16 cellular contexts compared by ENCODE assay signal in the genomic region with DNA sequence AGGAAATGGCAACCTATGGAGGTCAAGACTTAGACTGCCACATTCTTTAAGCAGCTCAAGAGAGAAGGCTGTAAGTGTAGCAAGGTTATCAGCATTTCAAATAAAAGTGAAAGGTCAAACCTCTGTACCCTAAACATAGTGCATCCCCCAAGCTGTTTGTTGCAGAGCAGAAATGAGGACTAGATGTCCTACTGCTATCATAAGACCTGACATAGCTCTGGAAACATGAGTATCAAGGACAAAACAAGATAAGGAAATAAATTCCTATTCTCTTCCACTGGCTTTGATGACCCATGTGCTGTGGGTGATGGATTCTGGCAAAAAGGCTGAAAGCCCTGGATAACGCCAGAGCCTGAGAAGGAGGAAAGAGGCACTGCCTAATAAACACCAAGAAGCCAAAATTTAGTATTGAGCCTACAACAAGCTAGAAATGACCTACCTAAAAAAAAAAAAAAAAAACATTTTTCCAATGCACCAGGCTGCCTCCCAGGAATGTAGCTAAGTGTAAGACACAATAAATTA. TPM values are rescaled to one million over a fixed set of nuclear protein-coding genes. Genes with fewer than 3 reads are reported as not detected.
DNase-seq lines count a peak whose midpoint lies in the region; ATAC-seq and TF ChIP-seq lines count a peak whose summit lies in the region.
"Had no signal": no experiment of that assay in that cellular context is flagged by ENCODE, and none has a peak within 500 bp of the region (broad histone marks: within the 10 kb centered on the region; RNA-seq: fewer than 3 reads in every experiment).

No MANE protein-coding gene starts in this region.

- POLR2A ChIA-PET in PC-3 (lab: Charles Lee; ENCODE audit: unreplicated experiment) = no interaction called here

- intact Hi-C loops in Right ventricle myocardium superior (cut with DNase I) (no loop called here), heart right ventricle (cut with DNase I) (no loop called here), PC-3 (cut with micrococcal nuclease) (no loop called here)

- H3K9ac ChIP-seq in PC-3 (ENCODE audit: low read length) = no peak overlapping the region

- no peaks in the 10 kb centered on the region for H3K79me2 ChIP-seq in PC-3 (ENCODE audit: low read length)

- H2AFZ ChIP-seq in PC-3 (ENCODE audit: low read length) = no peak overlapping the region
- H2AFZ ChIP-seq: GM23338 had no signal

- TF ChIP-seq CTCF in heart right ventricle (IDR thresholded peaks at IDR 0.05) = no peak
- TF ChIP-seq CTCF in right atrium auricular region (IDR thresholded peaks at IDR 0.05) = no peak
- no peak for TF ChIP-seq CTCF in PC-3 (conservative IDR thresholded peaks at IDR 0.05; ENCODE audit: low read depth, low read length)

- CTCF ChIA-PET in PC-3 (lab: Charles Lee) = no interaction called here

- H3K27me3 ChIP-seq in heart right ventricle (no peaks in the 10 kb centered on the region), right atrium auricular region (no peaks in the 10 kb centered on the region), PC-3 (ENCODE audit: low read length) (no peaks in the 10 kb centered on the region)

- DNase-seq in Right ventricle myocardium superior (no peak), heart right ventricle (no peak), right atrium auricular region (ENCODE audit: low spot score) (no peak), PC-3 (no peak), COLO829 (ENCODE audit: low spot score) (no peak)
- DNase-seq: ACHN; Calu3; CD4-positive, alpha-beta T cell; DMS53; HCEC 1CT; KBM-7 had no signal

- BruUV-seq in PC-3 (replicated peaks; lab: Mats Ljungman, UMichigan) = no TSS peak

- 50 to 66% methylated on average over 1 of the region's 1 CpG for WGBS in heart right ventricle, 2 donors

- no peaks in the 10 kb centered on the region for H3F3A ChIP-seq in PC-3 (ENCODE audit: low read length, unreplicated experiment)

- H3K9me3 ChIP-seq in heart right ventricle (no peaks in the 10 kb centered on the region), right atrium auricular region (no peaks in the 10 kb centered on the region), PC-3 (ENCODE audit: low read length) (no peaks in the 10 kb centered on the region)

- H3K4me3 ChIP-seq in heart right ventricle (no peak overlapping the region), right atrium auricular region (no peak overlapping the region), PC-3 (ENCODE audit: low read length) (no peak overlapping the region)
- H3K4me3 ChIP-seq: GM23338 had no signal

- no peaks in the 10 kb centered on the region for H3K9me2 ChIP-seq in PC-3 (replicated peaks; ENCODE audit: low read length)

- peak overlapping the region in 8 of 10 donors; percentile 1 to 76 (median 48) for H3K27ac ChIP-seq in heart right ventricle
- H3K27ac ChIP-seq in right atrium auricular region = peak overlapping the region; percentile 49 to 62
- H3K27ac ChIP-seq in PC-3 (ENCODE audit: low read length) = no peak overlapping the region
- H3K27ac ChIP-seq: C4-2B had no signal

- peak; percentile 79 for ATAC-seq in Right ventricle myocardium superior (ENCODE audit: poor library complexity)
- peak in 6 of 8 donors; percentile 34 to 86 (median 56) for ATAC-seq in heart right ventricle
- no peak for ATAC-seq in HG03432 (IDR thresholded peaks at IDR 0.05; ENCODE audit: unreplicated experiment)
- no peak for ATAC-seq in PC-3
- ATAC-seq: GM23338 had no signal

- peaks cover 0 to 19% (median 8%) of the 10 kb centered on the region in 9 donors for H3K4me1 ChIP-seq in heart right ventricle
- no peaks in the 10 kb centered on the region for H3K4me1 ChIP-seq in right atrium auricular region
- no peaks in the 10 kb centered on the region for H3K4me1 ChIP-seq in PC-3 (ENCODE audit: insufficient read depth, low read length)

- no peak overlapping the region for H3K4me2 ChIP-seq in PC-3 (ENCODE audit: low read length)
- H3K4me2 ChIP-seq: GM23338 had no signal

- H4K20me1 ChIP-seq in PC-3 (ENCODE audit: low read length) = no peaks in the 10 kb centered on the region

- H3K36me3 ChIP-seq in heart right ventricle (peaks cover 0 to 100% (median 83%) of the 10 kb centered on the region in 9 donors), right atrium auricular region (peaks cover 92% of the 10 kb centered on the region), PC-3 (ENCODE audit: low read depth, low read length) (peaks cover 95% of the 10 kb centered on the region)

RNA-seq across cellular contexts. Expression of gene URB1, which starts 35.9 kb away (rescaled TPM):
- 11.4 TPM for total RNA-seq in Right ventricle myocardium superior
- total RNA-seq in heart right ventricle = 10 to 100 TPM in 8 of 10 donors, 1 to 10 TPM in 2; 7.3 to 17.7 (median 13.2) TPM
- 1 to 10 TPM; 4.0 to 4.1 TPM for polyA plus RNA-seq in heart right ventricle
- total RNA-seq in right atrium auricular region = 10 to 100 TPM in 1 of 2 donors, 1 to 10 TPM in 1; 8.6 to 12.2 TPM
- total RNA-seq in PC-3 (2014; rRNA removed) = 27.8 and 36.3 TPM in 2 replicates

RNA-seq across cellular contexts. Expression of gene EVA1C, which starts 55.6 kb away (rescaled TPM):
- total RNA-seq in Right ventricle myocardium superior (12.9 TPM), heart right ventricle (10 to 100 TPM; 12.1 to 34.9 (median 13.9) TPM), right atrium auricular region (10 to 100 TPM; 25.5 to 45.9 TPM), PC-3 (2014; rRNA removed) (16.1 and 17.5 TPM in 2 replicates)
- polyA plus RNA-seq in heart right ventricle = 10 to 100 TPM; 30.1 to 42.9 TPM

RNA-seq across cellular contexts. Expression of gene MRAP, which starts 58.3 kb away (rescaled TPM):
- total RNA-seq in Right ventricle myocardium superior (0.56 TPM), heart right ventricle (1 to 10 TPM in 1 of 10 donors, under 1 TPM in 4, not detected in 5; 0.63 to 6.6 (median 0.77) TPM), right atrium auricular region (1 to 10 TPM in 1 of 2 donors, not detected in 1; 5.3 TPM), PC-3 (2014; rRNA removed) (not detected in 2 replicates)
- 10 to 100 TPM in 1 of 2 donors, 1 to 10 TPM in 1; 1.5 to 10.5 TPM for polyA plus RNA-seq in heart right ventricle
- total RNA-seq: Calu3; CD4-positive, alpha-beta T cell; GM23338 had no signal
- polyA plus RNA-seq: BJ, IgD-negative memory B cell had no signal

Comparison
In these comparisons a context has a peak if more than half of its experiments do, and no peak if none do; other contexts are left out.
1. ATAC-seq: peak in Right ventricle myocardium superior (single experiment) and heart right ventricle (6 of 8); none in HG03432 (single experiment) and PC-3 (single experiment).